ENCODE assay signal across 29 cellular contexts in genomic region chr7:107319724-107320228, GRCh38.
"Had no signal": no experiment of that assay in that cellular context is flagged by ENCODE, and none has a peak within 500 bp of the region (broad histone marks: within the 10 kb centered on the region; RNA-seq: fewer than 3 reads in every experiment).

No MANE protein-coding gene starts in this region.

- ATAC-seq: natural killer cell treated with Interleukin-12 subunit alpha and Interleukin-12 subunit beta and Interleukin-15 and Interleukin-18, amount 100 ng/mL, for 72 hours; psoas muscle; right cardiac atrium; right lobe of liver; stimulated activated effector memory CD8-positive, alpha-beta T cell treated with anti-CD3 and anti-CD28 coated beads, Interleukin-12 subunit alpha, Interleukin-12 subunit beta, amount 100 ng/mL, for 72 hours; stimulated activated naive B cell treated with anti-CD40 and anti-IgM and Interleukin-4, amounts not matched to agents 10 μg/mL and 1 μg/mL and 100 μg/mL, for 72 hours had no signal

- H3K9me3 Mint-ChIP-seq: natural killer cell treated with Interleukin-12 subunit alpha and Interleukin-12 subunit beta and Interleukin-15 and Interleukin-18, amount 100 ng/mL, for 72 hours; nephron progenitor cell; neural crest cell; stimulated activated effector memory CD8-positive, alpha-beta T cell treated with anti-CD3 and anti-CD28 coated beads, Interleukin-12 subunit alpha, Interleukin-12 subunit beta, amount 100 ng/mL, for 72 hours; stimulated activated naive B cell treated with anti-CD40 and anti-IgM and Interleukin-4, amounts not matched to agents 10 μg/mL and 1 μg/mL and 100 μg/mL, for 72 hours; stimulated activated naive CD8-positive, alpha-beta T cell treated with anti-CD3 and anti-CD28 coated beads, Interleukin-15, Interleukin-2, amounts not matched to agents 100 ng/mL and 50 ng/mL, for 24 hours had no signal

- H3K27me3 ChIP-seq: ovary, right lobe of liver, sigmoid colon, stomach, thyroid gland, tibial nerve, upper lobe of left lung, vagina had no signal

- H3K4me1 ChIP-seq: parathyroid adenoma, psoas muscle, right lobe of liver, sigmoid colon, thyroid gland, tibial nerve had no signal

- H2AFZ ChIP-seq: parathyroid adenoma had no signal

- DNase-seq: nephron progenitor cell; occipital lobe; ovary; posterior cingulate gyrus; psoas muscle; right cardiac atrium; right lobe of liver; sigmoid colon; small intestine; stimulated activated CD4-positive, alpha-beta T cell treated with anti-CD3 and anti-CD28 coated beads, Interleukin-15, amount 100 ng/mL, for 24 hours; stimulated activated CD4-positive, alpha-beta T cell treated with anti-CD3 and anti-CD28 coated beads, Interleukin-2, amount 100 ng/mL, for 24 hours; stimulated activated CD4-positive, alpha-beta T cell treated with anti-CD3 and anti-CD28 coated beads, Interleukin-2, amount 100 ng/mL, for 48 hours; stimulated activated CD4-positive, alpha-beta T cell treated with anti-CD3 and anti-CD28 coated beads, Interleukin-4, amount 100 ng/mL, for 24 hours; stimulated activated naive B cell treated with anti-CD40 and anti-IgM and Interleukin-4, amounts not matched to agents 10 μg/mL and 1 μg/mL and 100 μg/mL, for 72 hours; stimulated activated naive CD4-positive, alpha-beta T cell treated with Interleukin-2 at 50 U/mL for 16 hours; stomach; thyroid gland; trophoblast cell; upper lobe of left lung had no signal

- H3K27ac Mint-ChIP-seq: natural killer cell treated with Interleukin-12 subunit alpha and Interleukin-12 subunit beta and Interleukin-15 and Interleukin-18, amount 100 ng/mL, for 72 hours; progenitor cell of endocrine pancreas; stimulated activated effector memory CD8-positive, alpha-beta T cell treated with anti-CD3 and anti-CD28 coated beads, Interleukin-12 subunit alpha, Interleukin-12 subunit beta, amount 100 ng/mL, for 72 hours; stimulated activated naive B cell treated with anti-CD40 and anti-IgM and Interleukin-4, amounts not matched to agents 10 μg/mL and 1 μg/mL and 100 μg/mL, for 72 hours; stimulated activated naive CD8-positive, alpha-beta T cell treated with anti-CD3 and anti-CD28 coated beads, Interleukin-15, Interleukin-2, amounts not matched to agents 100 ng/mL and 50 ng/mL, for 24 hours had no signal

- H3K4me3 ChIP-seq: ovary, psoas muscle, right lobe of liver, sigmoid colon, stomach, thoracic aorta, thyroid gland, tibial nerve, upper lobe of left lung, vagina had no signal

- H3K9ac ChIP-seq: parathyroid adenoma had no signal

- H3K4me3 Mint-ChIP-seq: natural killer cell treated with Interleukin-12 subunit alpha and Interleukin-12 subunit beta and Interleukin-15 and Interleukin-18, amount 100 ng/mL, for 72 hours; nephron progenitor cell; neural crest cell; stimulated activated effector memory CD8-positive, alpha-beta T cell treated with anti-CD3 and anti-CD28 coated beads, Interleukin-12 subunit alpha, Interleukin-12 subunit beta, amount 100 ng/mL, for 72 hours; stimulated activated naive B cell treated with anti-CD40 and anti-IgM and Interleukin-4, amounts not matched to agents 10 μg/mL and 1 μg/mL and 100 μg/mL, for 72 hours; stimulated activated naive CD8-positive, alpha-beta T cell treated with anti-CD3 and anti-CD28 coated beads, Interleukin-15, Interleukin-2, amounts not matched to agents 100 ng/mL and 50 ng/mL, for 24 hours had no signal

- H3K27ac ChIP-seq: ovary, parathyroid adenoma, psoas muscle, right lobe of liver, sigmoid colon, stomach, thoracic aorta, thyroid gland, tibial nerve, upper lobe of left lung, vagina had no signal

- H3K27me3 Mint-ChIP-seq: natural killer cell treated with Interleukin-12 subunit alpha and Interleukin-12 subunit beta and Interleukin-15 and Interleukin-18, amount 100 ng/mL, for 72 hours; progenitor cell of endocrine pancreas; stimulated activated naive B cell treated with anti-CD40 and anti-IgM and Interleukin-4, amounts not matched to agents 10 μg/mL and 1 μg/mL and 100 μg/mL, for 72 hours; stimulated activated naive CD8-positive, alpha-beta T cell treated with anti-CD3 and anti-CD28 coated beads, Interleukin-15, Interleukin-2, amounts not matched to agents 100 ng/mL and 50 ng/mL, for 24 hours had no signal

- H3K36me3 ChIP-seq: ovary, right lobe of liver, thoracic aorta had no signal

- H3K79me2 ChIP-seq: parathyroid adenoma had no signal

- FAIRE-seq: small intestine, urothelium cell line had no signal

- H3K9me3 ChIP-seq: ovary, psoas muscle, right lobe of liver, sigmoid colon, stomach, thoracic aorta, thyroid gland, tibial nerve, upper lobe of left lung, vagina had no signal
